ENCODE assay signal across 16 cellular contexts in genomic region chr5:107203231-107203630, GRCh38.
DNase-seq lines count a peak whose midpoint lies in the region.
"Had no signal": no experiment of that assay in that cellular context is flagged by ENCODE, and none has a peak within 500 bp of the region (broad histone marks: within the 10 kb centered on the region; RNA-seq: fewer than 3 reads in every experiment).

No MANE protein-coding gene starts in this region.

- no peaks in the 10 kb centered on the region for H3K4me1 ChIP-seq in ACC112 (ENCODE audit: control insufficient read depth, insufficient read depth, low read length, unreplicated experiment)

- H3K27me3 ChIP-seq in ACC112 (ENCODE audit: insufficient read depth, low read length): no peaks in the 10 kb centered on the region

- H3K36me3 ChIP-seq in ACC112 (ENCODE audit: insufficient read depth, low read length): no peaks in the 10 kb centered on the region

- peak overlapping the region; percentile 64 for H3K4me3 ChIP-seq in ACC112 (ENCODE audit: low read depth, low read length)
- H3K4me3 ChIP-seq: K562, PC-9 had no signal

- peak overlapping the region; percentile 84 for H2AFZ ChIP-seq in ACC112 (ENCODE audit: low read length, unreplicated experiment)
- H2AFZ ChIP-seq: PC-9 had no signal

- no peak overlapping the region for H3K27ac ChIP-seq in ACC112 (ENCODE audit: low read depth, low read length)
- H3K27ac ChIP-seq: PC-9, RWPE1 had no signal

- H3K79me2 ChIP-seq in ACC112 (ENCODE audit: control insufficient read depth, insufficient read depth, low read length, unreplicated experiment): no peaks in the 10 kb centered on the region

- in situ Hi-C loops in ACHN (cut with HindIII; ENCODE audit: low pct_ligation_motif_present, low pct_unique_long_range_greater_than_20kb, low sequenced_read_pairs): no loop called here

- DNase-seq in ACHN (peak; percentile 3), NCI-H2171 treated with DMSO at 0.1 percent for 48 hours (lab: John Stamatoyannopoulos, UW) (peak; percentile 80), fibroblast of gingiva (ENCODE audit: low read depth) (peak; percentile 33), NCI-H1417 treated with DMSO at 0.1 percent for 48 hours (lab: John Stamatoyannopoulos, UW) (no peak), NCI-H1048 (lab: John Stamatoyannopoulos, UW) (no peak)
- no peak for DNase-seq in activated CD4-positive, alpha-beta T cell treated with anti-CD3 and anti-CD28 coated beads for 48 hours
- DNase-seq: DND-41, NCI-H2081, NCI-H345, PC-9, SIG-M5, T-helper 1 cell, T-helper 9 cell had no signal

Comparison
In these comparisons a context has a peak if more than half of its experiments do, and no peak if none do; other contexts are left out.
1. DNase-seq: peak in ACHN (single experiment), NCI-H2171 treated with DMSO at 0.1 percent for 48 hours (single experiment) and fibroblast of gingiva (single experiment); none in NCI-H1417 treated with DMSO at 0.1 percent for 48 hours (single experiment), NCI-H1048 (single experiment) and activated CD4-positive, alpha-beta T cell treated with anti-CD3 and anti-CD28 coated beads for 48 hours (single experiment).